Comparison of ENCODE assay signal across 14 cellular contexts in the genomic region with DNA sequence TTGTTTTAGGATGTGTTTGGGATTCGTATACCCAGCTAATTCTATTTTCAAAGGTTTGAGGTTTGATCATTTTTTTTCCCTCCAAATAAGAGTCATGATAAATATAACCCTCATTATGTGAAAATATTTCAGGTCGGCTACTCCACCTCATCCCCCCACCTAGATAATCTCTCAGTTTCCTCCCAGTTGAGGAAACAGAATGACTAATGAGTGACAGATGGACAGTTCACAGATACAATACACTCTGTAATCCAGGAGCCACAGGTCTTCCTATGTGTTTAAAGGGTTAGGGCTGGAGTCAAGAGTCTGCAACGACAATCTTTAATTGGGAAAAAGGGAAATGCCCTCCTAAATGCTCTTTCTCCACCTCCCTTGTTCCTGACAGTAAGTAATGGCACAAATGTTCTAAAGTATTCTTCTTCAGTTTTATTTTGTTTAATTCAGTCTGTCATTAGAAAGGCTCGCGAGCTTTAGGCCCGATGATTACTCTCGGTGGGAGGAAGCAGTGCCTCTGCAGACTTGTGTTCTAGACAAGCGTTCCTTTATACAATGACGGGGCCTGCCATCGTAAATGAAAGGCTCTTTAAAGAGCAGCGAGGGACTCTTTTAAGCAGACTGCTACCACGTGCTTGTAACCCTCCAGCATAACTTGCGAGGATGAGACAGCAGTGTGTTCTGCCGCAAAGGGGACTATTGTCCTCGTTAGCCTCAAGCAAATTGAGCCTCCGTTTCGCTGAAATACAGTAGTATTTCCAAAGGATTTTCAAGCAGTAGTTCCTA.
DNase-seq lines count a peak whose midpoint lies in the region; ATAC-seq and TF ChIP-seq lines count a peak whose summit lies in the region.
"Had no signal": no experiment of that assay in that cellular context is flagged by ENCODE, and none has a peak within 500 bp of the region (broad histone marks: within the 10 kb centered on the region; RNA-seq: fewer than 3 reads in every experiment).

No MANE protein-coding gene starts in this region.

- H3K9me3 ChIP-seq in left ventricle myocardium inferior (replicated peaks): no peaks in the 10 kb centered on the region
- no peaks in the 10 kb centered on the region for H3K9me3 ChIP-seq in iPS-20b (ENCODE audit: insufficient read depth, low read depth, low read length)
- H3K9me3 ChIP-seq in WERI-Rb-1 (ENCODE audit: severe bottlenecking): no peaks in the 10 kb centered on the region
- H3K9me3 ChIP-seq: body of pancreas had no signal

- H3K4me1 Mint-ChIP-seq in HFFc6 (ENCODE audit: low read depth): peaks cover 7% of the 10 kb centered on the region
- H3K4me1 Mint-ChIP-seq: immature natural killer cell had no signal

- H3K27me3 ChIP-seq in left ventricle myocardium inferior (ENCODE audit: low read depth) (no peaks in the 10 kb centered on the region), iPS-20b (ENCODE audit: insufficient read depth, low read length) (no peaks in the 10 kb centered on the region), WERI-Rb-1 (ENCODE audit: insufficient read depth, low read depth, severe bottlenecking) (no peaks in the 10 kb centered on the region)
- H3K27me3 ChIP-seq: body of pancreas had no signal

- intact Hi-C loops in left ventricle myocardium inferior (cut with micrococcal nuclease): no loop called here
- intact Hi-C loops in left cardiac atrium (cut with DNase I): no loop called here

- H3K36me3 Mint-ChIP-seq in HFFc6 (ENCODE audit: low read depth): no peaks in the 10 kb centered on the region
- H3K36me3 Mint-ChIP-seq: immature natural killer cell had no signal

- no peak for ATAC-seq in left cardiac atrium
- ATAC-seq: activated T-cell treated with anti-CD3 and anti-CD28 coated beads, Interleukin-2, amount 50 U/mL, for 4 hours; body of pancreas had no signal

- DNase-seq in left ventricle myocardium inferior: no peak
- no peak for DNase-seq in left cardiac atrium
- peak; percentile 65 for DNase-seq in RPMI7951 (ENCODE audit: low read depth)
- no peak for DNase-seq in OCI-M1 (lab: John Stamatoyannopoulos, UW)
- DNase-seq in HFFc6: no peak
- DNase-seq in WERI-Rb-1: no peak
- DNase-seq in activated T-cell treated with anti-CD3 and anti-CD28 coated beads, Interleukin-2, amount 50 U/mL, for 48 hours: no peak
- DNase-seq: activated T-cell treated with anti-CD3 and anti-CD28 coated beads, Interleukin-2, amount 50 U/mL, for 4 hours; body of pancreas; DND-41; immature natural killer cell; stimulated activated CD4-positive, alpha-beta T cell treated with anti-CD3 and anti-CD28 coated beads, Interleukin-1b, Interleukin-23, amount 100 ng/mL, for 48 hours had no signal

- peaks cover 80% of the 10 kb centered on the region for H3K4me1 ChIP-seq in left ventricle myocardium inferior
- H3K4me1 ChIP-seq in iPS-20b (ENCODE audit: insufficient read depth, low read length): peaks cover 17% of the 10 kb centered on the region
- H3K4me1 ChIP-seq: body of pancreas had no signal

- H3K4me3 ChIP-seq in left ventricle myocardium inferior (no peak overlapping the region), iPS-20b (ENCODE audit: low read length) (no peak overlapping the region), WERI-Rb-1 (ENCODE audit: low read depth, low read length) (no peak overlapping the region)
- H3K4me3 ChIP-seq: body of pancreas had no signal

- H3K27ac Mint-ChIP-seq in HFFc6: no peak overlapping the region
- H3K27ac Mint-ChIP-seq: immature natural killer cell; stimulated activated naive CD8-positive, alpha-beta T cell treated with anti-CD3 and anti-CD28 coated beads, Interleukin-15, Interleukin-2, amounts not matched to agents 100 ng/mL and 50 ng/mL, for 24 hours had no signal

- H3K27me3 Mint-ChIP-seq in HFFc6 (ENCODE audit: insufficient read depth): no peaks in the 10 kb centered on the region

- H3K9ac ChIP-seq in iPS-20b (ENCODE audit: low read depth, low read length): 0 out of 2 replicates have a peak overlapping the region, but pooled peaks have one; percentile 19

- H3K27ac ChIP-seq in left ventricle myocardium inferior (replicated peaks) (peak overlapping the region; percentile 68), iPS-20b (ENCODE audit: low read length) (no peak overlapping the region), WERI-Rb-1 (no peak overlapping the region)
- H3K27ac ChIP-seq: body of pancreas had no signal

- no peak overlapping the region for H3K4me3 Mint-ChIP-seq in HFFc6
- H3K4me3 Mint-ChIP-seq: activated T-cell treated with anti-CD3 and anti-CD28 coated beads, Interleukin-2, amount 50 U/mL, for 4 hours; immature natural killer cell; stimulated activated naive CD8-positive, alpha-beta T cell treated with anti-CD3 and anti-CD28 coated beads, Interleukin-15, Interleukin-2, amounts not matched to agents 100 ng/mL and 50 ng/mL, for 24 hours had no signal

- no peaks in the 10 kb centered on the region for H3K9me3 Mint-ChIP-seq in HFFc6
- H3K9me3 Mint-ChIP-seq: activated T-cell treated with anti-CD3 and anti-CD28 coated beads, Interleukin-2, amount 50 U/mL, for 4 hours; immature natural killer cell; stimulated activated naive CD8-positive, alpha-beta T cell treated with anti-CD3 and anti-CD28 coated beads, Interleukin-15, Interleukin-2, amounts not matched to agents 100 ng/mL and 50 ng/mL, for 24 hours had no signal

- H3K36me3 ChIP-seq in left ventricle myocardium inferior: no peaks in the 10 kb centered on the region
- no peaks in the 10 kb centered on the region for H3K36me3 ChIP-seq in iPS-20b (ENCODE audit: insufficient read depth, low read depth, low read length)
- no peaks in the 10 kb centered on the region for H3K36me3 ChIP-seq in WERI-Rb-1

- TF ChIP-seq CTCF in left ventricle myocardium inferior (IDR thresholded peaks at IDR 0.05; ENCODE audit: borderline replicate concordance) (no peak), HFFc6 (IDR thresholded peaks at IDR 0.05) (no peak), WERI-Rb-1 (IDR thresholded peaks at IDR 0.05; ENCODE audit: low read depth, low read length) (no peak)
